Comparison of ENCODE assay signal across 9 cellular contexts in the genomic region with DNA sequence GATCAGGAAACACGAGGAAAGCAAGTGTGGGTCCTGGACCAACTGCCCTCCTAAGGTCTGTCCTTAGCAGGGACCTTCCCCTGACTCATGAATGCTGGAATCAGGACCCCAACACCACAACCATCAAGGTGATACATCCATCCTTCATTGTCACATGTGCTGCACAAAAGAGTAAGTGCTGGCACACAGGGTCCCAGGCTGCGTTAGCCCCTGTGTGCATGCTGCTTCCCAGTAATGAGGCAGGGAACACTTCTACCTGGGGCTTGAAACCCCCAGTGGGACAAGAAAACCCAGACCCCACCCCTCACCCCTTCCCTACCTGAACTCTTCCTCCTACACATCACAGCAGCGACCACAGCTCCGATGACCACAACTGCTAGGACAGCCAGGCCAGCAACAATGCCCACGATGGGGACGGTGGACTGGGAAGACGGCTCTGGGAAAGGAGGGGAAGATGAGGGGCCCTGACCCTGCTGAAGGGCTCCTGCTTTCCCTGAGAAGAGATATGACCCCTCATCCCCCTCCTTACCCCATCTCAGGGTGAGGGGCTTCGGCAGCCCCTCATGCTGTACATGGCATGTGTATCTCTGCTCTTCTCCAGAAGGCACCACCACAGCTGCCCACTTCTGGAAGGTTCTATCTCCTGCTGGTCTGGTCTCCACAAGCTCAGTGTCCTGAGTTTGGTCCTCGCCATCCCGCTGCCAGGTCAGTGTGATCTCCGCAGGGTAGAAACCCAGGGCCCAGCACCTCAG. TPM values are rescaled to one million over a fixed set of nuclear protein-coding genes. Genes with fewer than 3 reads are reported as not detected.
DNase-seq lines count a peak whose midpoint lies in the region; ATAC-seq and TF ChIP-seq lines count a peak whose summit lies in the region.
"Had no signal": no experiment of that assay in that cellular context is flagged by ENCODE, and none has a peak within 500 bp of the region (broad histone marks: within the 10 kb centered on the region; RNA-seq: fewer than 3 reads in every experiment).

No MANE protein-coding gene starts in this region.

- peaks cover 0 to 6% (median 0%) of the 10 kb centered on the region in 9 donors for H3K27me3 ChIP-seq in heart left ventricle
- peaks cover 5% of the 10 kb centered on the region for H3K27me3 ChIP-seq in thymus (ENCODE audit: control insufficient read depth, insufficient read depth)
- peaks cover 12% of the 10 kb centered on the region for H3K27me3 ChIP-seq in GM23248 (replicated peaks; ENCODE audit: insufficient read depth)

- H3K27me3 Mint-ChIP-seq in activated T-helper 17 cell treated with anti-CD3 and anti-CD28 coated beads, Interleukin-2, amount 50 U/mL, for 72 hours, result no peaks in the 10 kb centered on the region
- H3K27me3 Mint-ChIP-seq in memory B cell, result no peaks in the 10 kb centered on the region

- in situ Hi-C loops in GM23248 (cut with MboI), result no loop called here

- H3K27ac Mint-ChIP-seq in activated T-helper 17 cell treated with anti-CD3 and anti-CD28 coated beads, Interleukin-2, amount 50 U/mL, for 72 hours, result peak overlapping the region; percentile 74
- peak overlapping the region; percentile 92 for H3K27ac Mint-ChIP-seq in memory B cell

- peak overlapping the region; percentile 87 for H3K4me3 Mint-ChIP-seq in activated T-helper 17 cell treated with anti-CD3 and anti-CD28 coated beads, Interleukin-2, amount 50 U/mL, for 72 hours
- peak overlapping the region; percentile 79 for H3K4me3 Mint-ChIP-seq in memory B cell

- no peak for TF ChIP-seq POLR2A in heart left ventricle (IDR thresholded peaks at IDR 0.05)

- no peak overlapping the region for H3K9ac ChIP-seq in GM23248

- no peaks in the 10 kb centered on the region for H4K20me1 ChIP-seq in GM23248 (ENCODE audit: insufficient read depth)

- H3K36me3 Mint-ChIP-seq in activated T-helper 17 cell treated with anti-CD3 and anti-CD28 coated beads, Interleukin-2, amount 50 U/mL, for 72 hours (ENCODE audit: low read depth), result peaks cover 60% of the 10 kb centered on the region
- H3K36me3 Mint-ChIP-seq in memory B cell, result peaks cover 36% of the 10 kb centered on the region

- peaks cover 56% of the 10 kb centered on the region for H3K4me1 Mint-ChIP-seq in activated T-helper 17 cell treated with anti-CD3 and anti-CD28 coated beads, Interleukin-2, amount 50 U/mL, for 72 hours
- H3K4me1 Mint-ChIP-seq in memory B cell, result peaks cover 60% of the 10 kb centered on the region

- H3K9me3 ChIP-seq in heart left ventricle, result no peaks in the 10 kb centered on the region
- H3K9me3 ChIP-seq in thymus (ENCODE audit: control insufficient read depth), result no peaks in the 10 kb centered on the region
- no peaks in the 10 kb centered on the region for H3K9me3 ChIP-seq in GM23248 (ENCODE audit: low read depth)

- WGBS in heart left ventricle, 4 donors, result 57 to 68% (median 64%) methylated on average over 8 to 11 of the region's 11 CpGs
- WGBS in thymus, result 79% methylated on average over 11 of the region's 11 CpGs
- WGBS in GM23248 (ENCODE audit: low coverage in 1 of 2, low lambda C conversion rate in 2 of 2, missing lambda C conversion rate in 2 of 2), 2 experiments, result 79 to 80% methylated on average over 11 of the region's 11 CpGs

- ATAC-seq in heart left ventricle (no peak), Right ventricle myocardium superior (ENCODE audit: poor library complexity) (no peak), memory B cell (ENCODE audit: low read depth) (no peak), HG03469 (IDR thresholded peaks at IDR 0.05; ENCODE audit: unreplicated experiment) (no peak)
- ATAC-seq in activated T-helper 17 cell treated with anti-CD3 and anti-CD28 coated beads, Interleukin-2, amount 50 U/mL, for 72 hours (replicated peaks), result no peak
- ATAC-seq: sciatic nerve had no signal

- intact Hi-C loops in heart left ventricle (cut with DNase I), result loop anchor here in 6 of 10 donors (5.0 kb wide), 3 partner anchors 83 to 153 kb away; a partner anchor contains a TSS
- intact Hi-C loops in Right ventricle myocardium superior (cut with DNase I), result loop anchor here (5.0 kb wide), 1 partner anchor 88 kb away; no protein-coding TSS in a partner anchor

- H3K4me2 ChIP-seq in GM23248 (ENCODE audit: unreplicated experiment), result no peak overlapping the region

- no peaks in the 10 kb centered on the region for H3K9me3 Mint-ChIP-seq in activated T-helper 17 cell treated with anti-CD3 and anti-CD28 coated beads, Interleukin-2, amount 50 U/mL, for 72 hours
- no peaks in the 10 kb centered on the region for H3K9me3 Mint-ChIP-seq in memory B cell

- DNase-seq in heart left ventricle (no peak), Right ventricle myocardium superior (no peak), memory B cell (ENCODE audit: low spot score in 2 of 2) (no peak), iPS-NIHi7 (ENCODE audit: extremely low spot score) (no peak), GM23248 (no peak)

- no peak overlapping the region for H2AFZ ChIP-seq in GM23248

- H3K27ac ChIP-seq in heart left ventricle (peak overlapping the region in 1 of 12 donors; percentile 32), thymus (ENCODE audit: low read depth) (no peak overlapping the region), GM23248 (no peak overlapping the region)

- peak overlapping the region in 11 of 12 donors; percentile 16 to 98 (median 71) for H3K4me3 ChIP-seq in heart left ventricle
- H3K4me3 ChIP-seq in thymus (ENCODE audit: low read length), result peak overlapping the region; percentile 71
- no peak overlapping the region for H3K4me3 ChIP-seq in GM23248

- H3K9me2 ChIP-seq in GM23248 (ENCODE audit: insufficient read depth), result no peaks in the 10 kb centered on the region

- H3F3A ChIP-seq in GM23248 (ENCODE audit: insufficient read depth), result no peaks in the 10 kb centered on the region

- peaks cover 0 to 34% (median 18%) of the 10 kb centered on the region in 9 donors for H3K36me3 ChIP-seq in heart left ventricle
- peaks cover 17% of the 10 kb centered on the region for H3K36me3 ChIP-seq in thymus (ENCODE audit: control insufficient read depth, insufficient read depth)
- H3K36me3 ChIP-seq in GM23248 (ENCODE audit: low read depth), result no peaks in the 10 kb centered on the region

- H3K79me2 ChIP-seq in GM23248 (ENCODE audit: insufficient read depth), result no peaks in the 10 kb centered on the region

- H3K4me1 ChIP-seq in heart left ventricle (peaks cover 0 to 30% (median 2%) of the 10 kb centered on the region in 12 donors), thymus (ENCODE audit: control insufficient read depth, insufficient read depth, low read length) (no peaks in the 10 kb centered on the region), GM23248 (ENCODE audit: insufficient read depth) (no peaks in the 10 kb centered on the region)

- TF ChIP-seq CTCF in heart left ventricle (IDR thresholded peaks at IDR 0.05), result no peak

RNA-seq across cellular contexts. Expression of a gene that starts 2.0 kb away (rescaled TPM):
- 1,000 to 10,000 TPM in 2 of 9 donors, 100 to 1,000 TPM in 7; 235 to 2,858 (median 371) TPM for total RNA-seq in heart left ventricle
- polyA plus RNA-seq in heart left ventricle, result 100 to 1,000 TPM; 397 to 553 TPM
- total RNA-seq in Right ventricle myocardium superior, result 398 TPM
- 1,000 to 10,000 TPM; 3,089 to 4,180 TPM for total RNA-seq in activated T-helper 17 cell treated with anti-CD3 and anti-CD28 coated beads, Interleukin-2, amount 50 U/mL, for 72 hours
- polyA plus RNA-seq in thymus, result 2,173 TPM
- total RNA-seq in GM23248 (2014; rRNA removed; shearing (Covaris generic)), result 65.6 and 87.9 TPM in 2 replicates
- polyA plus RNA-seq in GM23248 (2016; fragmentation: Nextera tagmentation; extraction: Ambion mirVana), result 186 and 192 TPM in 2 replicates

RNA-seq across cellular contexts. Expression of a gene that starts 48.4 kb away (rescaled TPM):
- total RNA-seq in heart left ventricle (10 to 100 TPM in 7 of 9 donors, 1 to 10 TPM in 2; 8.9 to 21.0 (median 11.5) TPM), Right ventricle myocardium superior (9.2 TPM)
- polyA plus RNA-seq in heart left ventricle (10 to 100 TPM in 1 of 2 donors, 1 to 10 TPM in 1; 8.5 to 48.4 TPM), thymus (9.4 TPM), GM23248 (2016; fragmentation: Nextera tagmentation; extraction: Ambion mirVana) (36.9 and 38.0 TPM in 2 replicates)
- total RNA-seq in activated T-helper 17 cell treated with anti-CD3 and anti-CD28 coated beads, Interleukin-2, amount 50 U/mL, for 72 hours, result 10 to 100 TPM; 11.6 to 16.2 TPM
- total RNA-seq in GM23248 (2014; rRNA removed; shearing (Covaris generic)), result 24.0 and 42.6 TPM in 2 replicates
